28 cellular contexts compared by ENCODE assay signal in genomic region chrX:77298790-77299189, GRCh38.
"Had no signal": no experiment of that assay in that cellular context is flagged by ENCODE, and none has a peak within 500 bp of the region (broad histone marks: within the 10 kb centered on the region; RNA-seq: fewer than 3 reads in every experiment).

No MANE protein-coding gene starts in this region.

- H3K36me3 Mint-ChIP-seq: activated naive CD4-positive, alpha-beta T cell treated with anti-CD3 and anti-CD28 coated beads, Interleukin-2, amount 10 ng/mL, durations not matched to agents 7 days and 5 days; activated naive CD8-positive, alpha-beta T cell had no signal

- FAIRE-seq: K562, TTC549 had no signal

- H3K27ac Mint-ChIP-seq: activated CD4-positive, alpha-beta T cell treated with anti-CD3 and anti-CD28 coated beads, Interleukin-2, amount 10 ng/mL, durations not matched to agents 24 days and 14 days; activated CD8-positive, alpha-beta T cell treated with anti-CD3 and anti-CD28 coated beads for 36 hours; activated naive CD4-positive, alpha-beta T cell treated with anti-CD3 and anti-CD28 coated beads, Interleukin-2, amount 10 ng/mL, durations not matched to agents 7 days and 5 days; activated naive CD8-positive, alpha-beta T cell; activated naive CD8-positive, alpha-beta T cell treated with anti-CD3 and anti-CD28 coated beads, Interleukin-2, amount 50 U/mL, for 24 hours; activated T-helper 1 cell treated with anti-CD3 and anti-CD28 coated beads, Interleukin-12 subunit alpha, Interleukin-12 subunit beta, Interleukin-2, Interleukin-4 antibody, amounts not matched to agents 30 ng/mL and 10 ng/mL and 1 ng/mL, durations not matched to agents 14 hours and 24 hours and 36 hours; T-helper 1 cell treated with Interleukin-12 subunit alpha and Interleukin-12 subunit beta and Interleukin-4 antibody, amounts not matched to agents 30 μg/mL and 1 μg/mL, for 36 hours; T-helper 2 cell treated with Interferon-gamma antibody and Interleukin-4, amounts not matched to agents 5 μg/mL and 100 μg/mL, for 36 hours had no signal

- H3K4me1 Mint-ChIP-seq: activated CD4-positive, alpha-beta T cell treated with anti-CD3 and anti-CD28 coated beads, Interleukin-2, amount 10 ng/mL, durations not matched to agents 24 days and 14 days; activated naive CD4-positive, alpha-beta T cell treated with anti-CD3 and anti-CD28 coated beads, Interleukin-2, amount 10 ng/mL, durations not matched to agents 7 days and 5 days; activated naive CD8-positive, alpha-beta T cell treated with anti-CD3 and anti-CD28 coated beads, Interleukin-2, amount 50 U/mL, for 24 hours had no signal

- H3K27me3 Mint-ChIP-seq: activated CD4-positive, alpha-beta T cell treated with anti-CD3 and anti-CD28 coated beads, Interleukin-2, amount 10 ng/mL, durations not matched to agents 24 days and 14 days; activated CD8-positive, alpha-beta T cell treated with anti-CD3 and anti-CD28 coated beads for 36 hours; activated naive CD4-positive, alpha-beta T cell treated with anti-CD3 and anti-CD28 coated beads, Interleukin-2, amount 10 ng/mL, durations not matched to agents 7 days and 5 days; activated naive CD8-positive, alpha-beta T cell; activated naive CD8-positive, alpha-beta T cell treated with anti-CD3 and anti-CD28 coated beads, Interleukin-2, amount 50 U/mL, for 24 hours had no signal

- H3K36me3 ChIP-seq: brain microvascular endothelial cell had no signal

- H3K27ac ChIP-seq: brain microvascular endothelial cell had no signal

- ATAC-seq: activated CD8-positive, alpha-beta T cell treated with anti-CD3 and anti-CD28 coated beads for 36 hours; activated naive CD8-positive, alpha-beta T cell treated with anti-CD3 and anti-CD28 coated beads, Interleukin-2, amount 50 U/mL, for 24 hours; activated T-cell treated with anti-CD3 and anti-CD28 coated beads, Interleukin-2, amount 50 U/mL, for 4 hours; K562 had no signal

- H3K4me3 ChIP-seq: K562 had no signal

- H3K4me3 Mint-ChIP-seq: activated CD4-positive, alpha-beta T cell treated with anti-CD3 and anti-CD28 coated beads, Interleukin-2, amount 10 ng/mL, durations not matched to agents 24 days and 14 days; activated CD8-positive, alpha-beta T cell treated with anti-CD3 and anti-CD28 coated beads for 36 hours; activated naive CD4-positive, alpha-beta T cell treated with anti-CD3 and anti-CD28 coated beads, Interleukin-2, amount 10 ng/mL, durations not matched to agents 7 days and 5 days; activated naive CD8-positive, alpha-beta T cell; activated naive CD8-positive, alpha-beta T cell treated with anti-CD3 and anti-CD28 coated beads, Interleukin-2, amount 50 U/mL, for 24 hours; activated T-cell treated with anti-CD3 and anti-CD28 coated beads, Interleukin-2, amount 50 U/mL, for 4 hours; activated T-helper 1 cell treated with anti-CD3 and anti-CD28 coated beads, Interleukin-12 subunit alpha, Interleukin-12 subunit beta, Interleukin-2, Interleukin-4 antibody, amounts not matched to agents 30 ng/mL and 10 ng/mL and 1 ng/mL, durations not matched to agents 14 hours and 24 hours and 36 hours; T-helper 1 cell treated with Interleukin-12 subunit alpha and Interleukin-12 subunit beta and Interleukin-4 antibody, amounts not matched to agents 30 μg/mL and 1 μg/mL, for 36 hours; T-helper 2 cell treated with Interferon-gamma antibody and Interleukin-4, amounts not matched to agents 5 μg/mL and 100 μg/mL, for 36 hours had no signal

- H3K27me3 ChIP-seq: brain microvascular endothelial cell had no signal

- H3K9me3 Mint-ChIP-seq: activated CD4-positive, alpha-beta T cell treated with anti-CD3 and anti-CD28 coated beads, Interleukin-2, amount 10 ng/mL, durations not matched to agents 24 days and 14 days; T-helper 1 cell treated with Interleukin-12 subunit alpha and Interleukin-12 subunit beta and Interleukin-4 antibody, amounts not matched to agents 30 μg/mL and 1 μg/mL, for 36 hours had no signal

- DNase-seq: activated CD4-positive, alpha-beta T cell treated with anti-CD3 and anti-CD28 coated beads, Interleukin-2, amount 10 ng/mL, durations not matched to agents 24 days and 14 days; activated CD4-positive, alpha-beta T cell treated with anti-CD3 and anti-CD28 coated beads, Interleukin-2, amount 50 U/mL, for 4 hours; activated CD8-positive, alpha-beta memory T cell treated with anti-CD3 and anti-CD28 coated beads, Interleukin-2, amount 50 U/mL, for 4 hours; activated CD8-positive, alpha-beta T cell treated with anti-CD3 and anti-CD28 coated beads for 36 hours; activated gamma-delta T cell treated with Interleukin-2 at 50 U/mL for 16 hours; activated naive CD4-positive, alpha-beta T cell treated with anti-CD3 and anti-CD28 coated beads, Interleukin-2, amount 10 ng/mL, durations not matched to agents 7 days and 5 days; activated naive CD8-positive, alpha-beta T cell treated with anti-CD3 and anti-CD28 coated beads, Interleukin-2, amount 50 U/mL, for 24 hours; activated T-cell treated with anti-CD3 and anti-CD28 coated beads for 4 hours; activated T-cell treated with anti-CD3 and anti-CD28 coated beads, Interleukin-2, amount 50 U/mL, for 4 hours; anterior cingulate cortex; brain microvascular endothelial cell; central memory CD4-positive, alpha-beta T cell; NCI-H1436 treated with DMSO at 0.1 percent for 48 hours; NCI-H1694 treated with DMSO at 0.1 percent for 48 hours; NCI-H2029; NCI-H2107; NCI-H226; NCI-H446 treated with DMSO at 0.1 percent for 48 hours; NCI-H526; NCI-H748 treated with DMSO at 0.1 percent for 48 hours; NK-92 treated with Interleukin-12 subunit alpha and Interleukin-12 subunit beta, amount 100 ng/mL, for 24 hours; Right ventricle myocardium superior had no signal
